In the genomic region with DNA sequence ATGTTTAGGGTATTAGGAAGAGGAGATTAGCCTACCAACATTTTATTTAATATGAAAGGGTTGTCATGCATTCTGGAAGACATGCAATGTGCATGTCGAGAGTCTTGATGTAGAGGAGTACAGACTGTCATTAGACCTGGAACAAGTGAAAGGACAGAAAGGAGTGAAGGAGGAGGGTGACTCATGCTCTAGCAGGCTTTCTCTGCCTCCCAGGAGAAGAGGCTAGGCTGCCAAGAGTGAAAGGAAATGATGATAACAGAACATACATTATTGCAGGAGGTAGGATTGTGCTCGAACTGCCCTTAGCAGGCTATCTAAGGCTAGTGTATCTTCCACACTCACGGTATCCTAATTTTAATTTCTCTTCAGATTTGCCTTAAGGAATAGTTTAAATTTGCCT, we compare ENCODE assay signal across 12 cellular contexts.
DNase-seq lines count a peak whose midpoint lies in the region; ATAC-seq and TF ChIP-seq lines count a peak whose summit lies in the region.
"Had no signal": no experiment of that assay in that cellular context is flagged by ENCODE, and none has a peak within 500 bp of the region (broad histone marks: within the 10 kb centered on the region; RNA-seq: fewer than 3 reads in every experiment).

No MANE protein-coding gene starts in this region.

- H3K9me3 Mint-ChIP-seq in activated CD4-positive, alpha-beta T cell treated with anti-CD3 and anti-CD28 coated beads for 36 hours (ENCODE audit: low read depth): no peaks in the 10 kb centered on the region
- peaks cover 3% of the 10 kb centered on the region for H3K9me3 Mint-ChIP-seq in activated CD4-positive, alpha-beta T cell treated with anti-CD3 and anti-CD28 coated beads, Interleukin-2, amount 10 ng/mL, durations not matched to agents 7 days and 5 days
- H3K9me3 Mint-ChIP-seq: naive thymus-derived CD8-positive, alpha-beta T cell had no signal

- DNase-seq in activated CD4-positive, alpha-beta T cell treated with anti-CD3 and anti-CD28 coated beads for 36 hours: no peak
- DNase-seq in activated CD4-positive, alpha-beta T cell treated with anti-CD3 and anti-CD28 coated beads, Interleukin-2, amount 10 ng/mL, durations not matched to agents 7 days and 5 days: no peak
- peak; percentile 45 for DNase-seq in MG63
- DNase-seq in cerebellar cortex (ENCODE audit: low spot score): peak; percentile 33
- DNase-seq in putamen (ENCODE audit: low spot score): peak; percentile 12
- DNase-seq in coronary artery (ENCODE audit: low spot score): no peak
- no peak for DNase-seq in DMS153 (lab: John Stamatoyannopoulos, UW)
- DNase-seq: AML-193; MV-4-11; naive thymus-derived CD8-positive, alpha-beta T cell; SHP77 treated with DMSO at 0.1 percent for 48 hours had no signal

- no peak overlapping the region for H3K27ac ChIP-seq in coronary artery

- no peaks in the 10 kb centered on the region for H3K36me3 ChIP-seq in MG63

- H3K4me3 ChIP-seq in MG63 (no peak overlapping the region), coronary artery (no peak overlapping the region)

- no peaks in the 10 kb centered on the region for H3K27me3 ChIP-seq in MG63

- POLR2A ChIA-PET in activated CD4-positive, alpha-beta T cell treated with anti-CD3 and anti-CD28 coated beads for 36 hours (lab: Charles Lee): no interaction called here
- POLR2A ChIA-PET in activated CD4-positive, alpha-beta T cell treated with anti-CD3 and anti-CD28 coated beads, Interleukin-2, amount 10 ng/mL, durations not matched to agents 7 days and 5 days (lab: Charles Lee): no interaction called here

- no peaks in the 10 kb centered on the region for H3K27me3 Mint-ChIP-seq in activated CD4-positive, alpha-beta T cell treated with anti-CD3 and anti-CD28 coated beads for 36 hours
- no peaks in the 10 kb centered on the region for H3K27me3 Mint-ChIP-seq in activated CD4-positive, alpha-beta T cell treated with anti-CD3 and anti-CD28 coated beads, Interleukin-2, amount 10 ng/mL, durations not matched to agents 7 days and 5 days
- H3K27me3 Mint-ChIP-seq: naive thymus-derived CD8-positive, alpha-beta T cell had no signal

- CTCF ChIA-PET in activated CD4-positive, alpha-beta T cell treated with anti-CD3 and anti-CD28 coated beads for 36 hours (lab: Charles Lee): no interaction called here
- CTCF ChIA-PET in activated CD4-positive, alpha-beta T cell treated with anti-CD3 and anti-CD28 coated beads, Interleukin-2, amount 10 ng/mL, durations not matched to agents 7 days and 5 days (lab: Charles Lee): no interaction called here

- peaks cover 14% of the 10 kb centered on the region for H3K36me3 Mint-ChIP-seq in activated CD4-positive, alpha-beta T cell treated with anti-CD3 and anti-CD28 coated beads for 36 hours (ENCODE audit: low read depth)
- H3K36me3 Mint-ChIP-seq in activated CD4-positive, alpha-beta T cell treated with anti-CD3 and anti-CD28 coated beads, Interleukin-2, amount 10 ng/mL, durations not matched to agents 7 days and 5 days (ENCODE audit: low read depth): peaks cover 11% of the 10 kb centered on the region

- H3K9me3 ChIP-seq in MG63: no peaks in the 10 kb centered on the region

- H3K4me1 Mint-ChIP-seq in activated CD4-positive, alpha-beta T cell treated with anti-CD3 and anti-CD28 coated beads for 36 hours: peaks cover 45% of the 10 kb centered on the region
- peaks cover 36% of the 10 kb centered on the region for H3K4me1 Mint-ChIP-seq in activated CD4-positive, alpha-beta T cell treated with anti-CD3 and anti-CD28 coated beads, Interleukin-2, amount 10 ng/mL, durations not matched to agents 7 days and 5 days

- peak; percentile 60 for ATAC-seq in activated CD4-positive, alpha-beta T cell treated with anti-CD3 and anti-CD28 coated beads for 36 hours
- ATAC-seq in GM21717 (IDR thresholded peaks at IDR 0.05; ENCODE audit: unreplicated experiment): no peak
- ATAC-seq: naive thymus-derived CD8-positive, alpha-beta T cell had no signal

- intact Hi-C loops in activated CD4-positive, alpha-beta T cell treated with anti-CD3 and anti-CD28 coated beads for 36 hours (cut with DNase I, micrococcal nuclease): no loop called here

- H3K27ac Mint-ChIP-seq in activated CD4-positive, alpha-beta T cell treated with anti-CD3 and anti-CD28 coated beads for 36 hours: no peak overlapping the region
- H3K27ac Mint-ChIP-seq in activated CD4-positive, alpha-beta T cell treated with anti-CD3 and anti-CD28 coated beads, Interleukin-2, amount 10 ng/mL, durations not matched to agents 7 days and 5 days: no peak overlapping the region

- TF ChIP-seq CTCF in coronary artery (IDR thresholded peaks at IDR 0.05): no peak

- H3K4me3 Mint-ChIP-seq in activated CD4-positive, alpha-beta T cell treated with anti-CD3 and anti-CD28 coated beads for 36 hours: no peak overlapping the region
- H3K4me3 Mint-ChIP-seq in activated CD4-positive, alpha-beta T cell treated with anti-CD3 and anti-CD28 coated beads, Interleukin-2, amount 10 ng/mL, durations not matched to agents 7 days and 5 days: no peak overlapping the region

Comparison
In these comparisons a context has a peak if more than half of its experiments do, and no peak if none do; other contexts are left out.
1. DNase-seq: peak in MG63 (single experiment), cerebellar cortex (single experiment) and putamen (single experiment); none in activated CD4-positive, alpha-beta T cell treated with anti-CD3 and anti-CD28 coated beads for 36 hours (single experiment), activated CD4-positive, alpha-beta T cell treated with anti-CD3 and anti-CD28 coated beads, Interleukin-2, amount 10 ng/mL, durations not matched to agents 7 days and 5 days (single experiment), coronary artery (single experiment) and DMS153 (single experiment).